ENCODE assay signal across 29 cellular contexts in the genomic region with DNA sequence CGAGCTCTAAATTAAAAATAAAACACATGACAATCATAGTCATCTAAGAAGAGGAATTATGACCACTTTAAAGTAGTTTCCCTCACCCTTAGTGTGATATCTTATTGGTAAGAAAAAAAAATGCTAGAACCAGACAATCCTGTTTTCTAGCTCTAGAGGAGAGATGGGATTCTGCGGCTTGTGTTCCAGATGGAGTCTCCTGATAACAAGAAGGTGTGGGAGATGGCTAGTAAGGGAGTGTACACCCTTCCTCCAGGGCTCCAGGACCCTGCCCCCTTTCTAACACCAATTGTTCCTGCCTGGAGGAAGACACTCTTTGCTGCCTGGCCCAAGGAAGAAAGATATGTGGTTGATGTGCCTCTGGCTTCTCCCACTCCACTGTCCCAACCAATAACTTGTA.
"Had no signal": no experiment of that assay in that cellular context is flagged by ENCODE, and none has a peak within 500 bp of the region (broad histone marks: within the 10 kb centered on the region; RNA-seq: fewer than 3 reads in every experiment).

No MANE protein-coding gene starts in this region.

- H3K4me1 Mint-ChIP-seq: activated naive CD4-positive, alpha-beta T cell treated with anti-CD3 and anti-CD28 coated beads, Interleukin-2, amount 10 ng/mL, durations not matched to agents 7 days and 5 days; memory B cell; nephron; stimulated activated naive B cell treated with anti-CD40 and anti-IgM and Interleukin-4, amounts not matched to agents 10 μg/mL and 1 μg/mL and 100 μg/mL, for 72 hours; T-cell; WTC11 had no signal

- H3K4me3 Mint-ChIP-seq: activated naive CD4-positive, alpha-beta T cell treated with anti-CD3 and anti-CD28 coated beads, Interleukin-2, amount 10 ng/mL, durations not matched to agents 7 days and 5 days; activated T-cell treated with anti-CD3 and anti-CD28 coated beads, Interleukin-2, amount 50 U/mL, for 24 hours; effector memory CD8-positive, alpha-beta T cell; memory B cell; nephron; stimulated activated naive B cell treated with anti-CD40 and anti-IgM and Interleukin-4, amounts not matched to agents 10 μg/mL and 1 μg/mL and 100 μg/mL, for 72 hours; T-cell; T-helper 2 cell treated with Interferon-gamma antibody and Interleukin-4, amounts not matched to agents 5 μg/mL and 100 μg/mL, for 36 hours; WTC11 had no signal

- H3K9me3 Mint-ChIP-seq: activated naive CD4-positive, alpha-beta T cell treated with anti-CD3 and anti-CD28 coated beads, Interleukin-2, amount 10 ng/mL, durations not matched to agents 7 days and 5 days; activated T-cell treated with anti-CD3 and anti-CD28 coated beads, Interleukin-2, amount 50 U/mL, for 24 hours; effector memory CD8-positive, alpha-beta T cell; memory B cell; stimulated activated naive B cell treated with anti-CD40 and anti-IgM and Interleukin-4, amounts not matched to agents 10 μg/mL and 1 μg/mL and 100 μg/mL, for 72 hours; T-cell; T-helper 2 cell treated with Interferon-gamma antibody and Interleukin-4, amounts not matched to agents 5 μg/mL and 100 μg/mL, for 36 hours had no signal

- ATAC-seq: effector memory CD8-positive, alpha-beta T cell; esophagus mucosa; left cardiac atrium; stimulated activated naive B cell treated with anti-CD40 and anti-IgM and Interleukin-4, amounts not matched to agents 10 μg/mL and 1 μg/mL and 100 μg/mL, for 72 hours; T-cell; WTC11 had no signal

- H3K27me3 ChIP-seq: colonic mucosa, sigmoid colon had no signal

- H3K36me3 Mint-ChIP-seq: activated naive CD4-positive, alpha-beta T cell treated with anti-CD3 and anti-CD28 coated beads, Interleukin-2, amount 10 ng/mL, durations not matched to agents 7 days and 5 days; memory B cell; stimulated activated naive B cell treated with anti-CD40 and anti-IgM and Interleukin-4, amounts not matched to agents 10 μg/mL and 1 μg/mL and 100 μg/mL, for 72 hours; T-cell; WTC11 had no signal

- H3K27ac Mint-ChIP-seq: activated naive CD4-positive, alpha-beta T cell treated with anti-CD3 and anti-CD28 coated beads, Interleukin-2, amount 10 ng/mL, durations not matched to agents 7 days and 5 days; activated T-cell treated with anti-CD3 and anti-CD28 coated beads, Interleukin-2, amount 50 U/mL, for 24 hours; effector memory CD8-positive, alpha-beta T cell; memory B cell; nephron; stimulated activated naive B cell treated with anti-CD40 and anti-IgM and Interleukin-4, amounts not matched to agents 10 μg/mL and 1 μg/mL and 100 μg/mL, for 72 hours; T-cell; T-helper 2 cell treated with Interferon-gamma antibody and Interleukin-4, amounts not matched to agents 5 μg/mL and 100 μg/mL, for 36 hours; WTC11 had no signal

- FAIRE-seq: bronchial epithelial cell, endothelial cell of umbilical vein, islet of Langerhans had no signal

- H3K36me3 ChIP-seq: colonic mucosa, sigmoid colon, thoracic aorta had no signal

- H3K9me3 ChIP-seq: colonic mucosa, sigmoid colon, thoracic aorta had no signal

- H3K4me1 ChIP-seq: colonic mucosa, sigmoid colon had no signal

- H3K27me3 Mint-ChIP-seq: activated T-cell treated with anti-CD3 and anti-CD28 coated beads, Interleukin-2, amount 50 U/mL, for 24 hours had no signal

- H3K4me3 ChIP-seq: colonic mucosa, dorsolateral prefrontal cortex, sigmoid colon, thoracic aorta had no signal

- DNase-seq: activated CD4-positive, alpha-beta T cell treated with anti-CD3 and anti-CD28 coated beads, Interleukin-2, amount 50 U/mL, for 4 hours; activated CD8-positive, alpha-beta memory T cell treated with anti-CD3 and anti-CD28 coated beads for 24 hours; activated CD8-positive, alpha-beta memory T cell treated with anti-CD3 and anti-CD28 coated beads, Interleukin-2, amount 50 U/mL, for 4 hours; activated naive CD4-positive, alpha-beta T cell treated with anti-CD3 and anti-CD28 coated beads, Interleukin-2, amount 10 ng/mL, durations not matched to agents 7 days and 5 days; activated T-cell treated with anti-CD3 and anti-CD28 coated beads, Interleukin-2, amount 50 U/mL, for 24 hours; amygdala; colonic mucosa; dorsolateral prefrontal cortex; effector memory CD8-positive, alpha-beta T cell; foreskin melanocyte; glutamatergic neuron; hypothalamus; left cardiac atrium; nucleus accumbens; posterior cingulate gyrus; sigmoid colon; stimulated activated CD4-positive, alpha-beta T cell treated with anti-CD3 and anti-CD28 coated beads, Interleukin-2, amount 100 ng/mL, for 48 hours; stimulated activated CD8-positive, alpha-beta memory T cell treated with anti-CD3 and anti-CD28 coated beads, Interleukin-4, amount 100 ng/mL, for 48 hours; stimulated activated naive B cell treated with anti-CD40 and anti-IgM and Interleukin-4, amounts not matched to agents 10 μg/mL and 1 μg/mL and 100 μg/mL, for 72 hours; T-cell had no signal

- H3K27ac ChIP-seq: colonic mucosa, dorsolateral prefrontal cortex, sigmoid colon, thoracic aorta had no signal
